In the genomic region with DNA sequence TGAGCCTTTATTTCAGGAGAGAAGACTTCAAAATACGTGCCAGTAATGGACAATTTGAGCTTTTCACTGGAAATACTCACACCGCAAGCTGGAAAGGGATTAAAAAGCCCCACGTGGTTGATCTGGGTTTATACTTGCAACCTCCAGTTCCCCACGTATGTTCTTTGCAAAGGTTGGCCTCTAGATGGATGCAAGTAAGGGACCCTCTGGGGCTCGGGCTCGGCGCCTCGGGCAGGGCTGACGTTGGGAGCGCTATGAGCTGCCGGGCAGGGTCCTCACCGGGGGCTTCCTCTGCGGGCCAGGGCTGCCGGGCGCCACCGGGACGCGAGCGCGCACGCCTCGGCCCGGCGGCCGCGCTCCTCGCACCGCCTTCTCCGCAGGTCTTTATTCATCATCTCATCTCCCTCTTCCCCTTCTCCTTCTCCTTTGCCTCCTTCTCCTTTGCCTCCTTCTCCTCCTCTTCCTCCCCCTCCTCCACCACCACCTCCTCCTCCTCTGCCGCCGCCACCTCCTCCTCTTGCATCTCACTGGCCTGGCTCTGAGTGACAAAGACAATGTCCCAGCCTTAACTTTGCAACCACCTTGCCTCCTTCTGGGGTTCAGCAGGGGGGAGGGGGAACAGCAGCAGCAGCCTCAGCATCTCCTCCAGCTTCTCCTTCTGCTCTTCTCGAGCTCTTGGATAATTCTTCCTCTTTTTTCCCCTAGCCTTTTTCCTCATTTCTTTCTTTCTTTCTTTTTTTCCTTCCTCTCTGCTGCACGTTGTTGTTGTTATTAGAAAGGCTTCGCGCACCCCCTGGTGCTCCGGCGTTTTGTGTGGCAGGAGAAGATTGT, we compare ENCODE assay signal across 8 cellular contexts. TPM values are rescaled to one million over a fixed set of nuclear protein-coding genes. Genes with fewer than 3 reads are reported as not detected.
DNase-seq lines count a peak whose midpoint lies in the region; ATAC-seq, FAIRE-seq and TF ChIP-seq lines count a peak whose summit lies in the region.

No MANE protein-coding gene starts in this region.

- POLR2A ChIA-PET in WTC11 (lab: Charles Lee) = interaction anchor here (1.1 kb wide), 1 partner anchor 8 kb away, joined by 5 read pairs; no protein-coding TSS in a partner anchor

- TF ChIP-seq POLR2A in ovary (IDR thresholded peaks at IDR 0.05) (no peak), GM12892 (IDR thresholded peaks at IDR 0.05; ENCODE audit: low read depth, low read length) (no peak)

- CTCF ChIA-PET in WTC11 (lab: Charles Lee) = interaction anchor here (1.7 kb wide), 1 partner anchor 16 kb away, joined by 4 read pairs; no protein-coding TSS in a partner anchor

- TF ChIP-seq CTCF in WTC11 (IDR thresholded peaks at IDR 0.05) (no peak), ovary (IDR thresholded peaks at IDR 0.05) (no peak)

- H3K4me1 Mint-ChIP-seq in WTC11 = peaks cover 45% of the 10 kb centered on the region

- ATAC-seq in WTC11 = peak; percentile 15
- no peak for ATAC-seq in GM19324 (IDR thresholded peaks at IDR 0.05; ENCODE audit: low FRiP score, unreplicated experiment)

- H3K36me3 ChIP-seq in HUES6 (ENCODE audit: control insufficient read depth, insufficient read depth, low read length) = peaks cover 4% of the 10 kb centered on the region; the same call in 1 of the 2 replicates
- H3K36me3 ChIP-seq in ovary = no peaks in the 10 kb centered on the region

- H3K27me3 ChIP-seq in HUES6 (ENCODE audit: control insufficient read depth, insufficient read depth, low read length) (peaks cover 4% of the 10 kb centered on the region; the same call in 1 of the 2 replicates), ovary (no peaks in the 10 kb centered on the region)

- WGBS in ovary, 3 donors = 0 to 1% (median 0%) methylated on average over 37 of the region's 37 CpGs

- no peaks in the 10 kb centered on the region for H3K27me3 Mint-ChIP-seq in WTC11 (ENCODE audit: low read depth)

- TF ChIP-seq EP300 in ovary (IDR thresholded peaks at IDR 0.05) = no peak

- peak overlapping the region; percentile 99 for H3K4me3 Mint-ChIP-seq in WTC11

- H3K9me3 Mint-ChIP-seq in WTC11 = peaks cover 3% of the 10 kb centered on the region; the same call in 1 of the 2 replicates

- DNase-seq in COLO829 (ENCODE audit: low spot score) = peak; percentile 45
- DNase-seq in WTC11 (ENCODE audit: low spot score) = peak; percentile 59
- peak in 41 of 42 donors; percentile 21 to 73 (median 49) for DNase-seq in head of caudate nucleus
- DNase-seq in ovary = peak; percentile 52 to 64 (median 58)
- no peak for DNase-seq in GM12892 (ENCODE audit: insufficient read length)
- DNase-seq in NCI-H1048 (lab: John Stamatoyannopoulos, UW) = no peak

- no peaks in the 10 kb centered on the region for H3K9me3 ChIP-seq in HUES6 (ENCODE audit: control insufficient read depth, insufficient read depth, low read depth, low read length)
- no peaks in the 10 kb centered on the region for H3K9me3 ChIP-seq in ovary

- peak overlapping the region; percentile 90 for H3K4me3 ChIP-seq in HUES6 (ENCODE audit: low read depth, low read length)
- peak overlapping the region; percentile 58 for H3K4me3 ChIP-seq in ovary

- peak overlapping the region; percentile 98 for H3K27ac Mint-ChIP-seq in WTC11

- H3K4me1 ChIP-seq in HUES6 (ENCODE audit: control insufficient read depth, insufficient read depth, low read length) (peaks cover 36% of the 10 kb centered on the region), ovary (ENCODE audit: insufficient read depth) (peaks cover 3% of the 10 kb centered on the region)

- peak overlapping the region; percentile 97 for H3K9ac ChIP-seq in HUES6 (ENCODE audit: low read length)

- no peak for FAIRE-seq in GM12892 (lab: Jason Lieb, UNC)

- peak overlapping the region; percentile 92 for H3K27ac ChIP-seq in HUES6 (ENCODE audit: low read depth, low read length)
- H3K27ac ChIP-seq in ovary = peak overlapping the region; percentile 24 to 93

- peaks cover 20% of the 10 kb centered on the region for H3K36me3 Mint-ChIP-seq in WTC11

- intact Hi-C loops in head of caudate nucleus (cut with DNase I) = loop anchor here (10.0 kb wide), 1 partner anchor 578 kb away; no protein-coding TSS in a partner anchor
- intact Hi-C loops in ovary (cut with DNase I) = loop anchor here in 3 of 4 donors (5.0 to 10.0 kb wide), 4 partner anchors 60 to 775 kb away; no protein-coding TSS in a partner anchor

TF ChIP-seq in WTC11, 78 proteins besides CTCF, POLR2A, EP300 and RAD21 (continues in another document):
- no peak for TF ChIP-seq ZNF281 (CRISPR knock-in tag; IDR thresholded peaks at IDR 0.05)
- TF ChIP-seq, protein P1, sequence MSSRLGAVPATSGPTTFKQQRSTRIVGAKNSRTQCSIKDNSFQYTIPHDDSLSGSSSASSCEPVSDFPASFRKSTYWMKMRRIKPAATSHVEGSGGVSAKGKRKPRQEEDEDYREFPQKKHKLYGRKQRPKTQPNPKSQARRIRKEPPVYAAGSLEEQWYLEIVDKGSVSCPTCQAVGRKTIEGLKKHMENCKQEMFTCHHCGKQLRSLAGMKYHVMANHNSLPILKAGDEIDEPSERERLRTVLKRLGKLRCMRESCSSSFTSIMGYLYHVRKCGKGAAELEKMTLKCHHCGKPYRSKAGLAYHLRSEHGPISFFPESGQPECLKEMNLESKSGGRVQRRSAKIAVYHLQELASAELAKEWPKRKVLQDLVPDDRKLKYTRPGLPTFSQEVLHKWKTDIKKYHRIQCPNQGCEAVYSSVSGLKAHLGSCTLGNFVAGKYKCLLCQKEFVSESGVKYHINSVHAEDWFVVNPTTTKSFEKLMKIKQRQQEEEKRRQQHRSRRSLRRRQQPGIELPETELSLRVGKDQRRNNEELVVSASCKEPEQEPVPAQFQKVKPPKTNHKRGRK (CRISPR knock-in tag; IDR thresholded peaks at IDR 0.05; ENCODE audit: borderline replicate concordance) = peak; percentile 76; the same call in 1 of the 2 replicates
- TF ChIP-seq TEAD1 (CRISPR knock-in tag; IDR thresholded peaks at IDR 0.05) = peak; percentile 58; the same call in 1 of the 2 replicates
- 0 out of 2 replicates have a peak, but pooled peaks have one; percentile 41 for TF ChIP-seq KAT7 (CRISPR knock-in tag; IDR thresholded peaks at IDR 0.05; ENCODE audit: borderline replicate concordance)
- 0 out of 2 replicates have a peak, but pooled peaks have one; percentile 37 for TF ChIP-seq TP53 (CRISPR knock-in tag; IDR thresholded peaks at IDR 0.05)
- TF ChIP-seq ATF6 (CRISPR knock-in tag; IDR thresholded peaks at IDR 0.05) = no peak
- 0 out of 2 replicates have a peak, but pooled peaks have one; percentile 18 for TF ChIP-seq MYBL2 (CRISPR knock-in tag; IDR thresholded peaks at IDR 0.05)
- TF ChIP-seq ZNF396 (CRISPR knock-in tag; IDR thresholded peaks at IDR 0.05; ENCODE audit: borderline replicate concordance) = no peak
- 0 out of 2 replicates have a peak, but pooled peaks have one; percentile 17 for TF ChIP-seq NFE2L1 (CRISPR knock-in tag; IDR thresholded peaks at IDR 0.05)
- TF ChIP-seq, protein P2, sequence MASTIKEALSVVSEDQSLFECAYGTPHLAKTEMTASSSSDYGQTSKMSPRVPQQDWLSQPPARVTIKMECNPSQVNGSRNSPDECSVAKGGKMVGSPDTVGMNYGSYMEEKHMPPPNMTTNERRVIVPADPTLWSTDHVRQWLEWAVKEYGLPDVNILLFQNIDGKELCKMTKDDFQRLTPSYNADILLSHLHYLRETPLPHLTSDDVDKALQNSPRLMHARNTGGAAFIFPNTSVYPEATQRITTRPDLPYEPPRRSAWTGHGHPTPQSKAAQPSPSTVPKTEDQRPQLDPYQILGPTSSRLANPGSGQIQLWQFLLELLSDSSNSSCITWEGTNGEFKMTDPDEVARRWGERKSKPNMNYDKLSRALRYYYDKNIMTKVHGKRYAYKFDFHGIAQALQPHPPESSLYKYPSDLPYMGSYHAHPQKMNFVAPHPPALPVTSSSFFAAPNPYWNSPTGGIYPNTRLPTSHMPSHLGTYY (CRISPR knock-in tag; IDR thresholded peaks at IDR 0.05) = no peak
- TF ChIP-seq FOXP1 (CRISPR knock-in tag; IDR thresholded peaks at IDR 0.05; ENCODE audit: borderline replicate concordance) = 0 out of 2 replicates have a peak, but pooled peaks have one; percentile 28
- TF ChIP-seq SOX15 (CRISPR knock-in tag; IDR thresholded peaks at IDR 0.05) = no peak

RNA-seq across cellular contexts. Expression of gene ZNF462, which starts 0.6 kb away (rescaled TPM):
- total RNA-seq in WTC11 (2021) (101 to 121 TPM (median 103 TPM) in 3 replicates), ovary (10 to 100 TPM; 22.1 to 87.6 (median 54.4) TPM)
- polyA plus RNA-seq in ovary = 1 to 10 TPM; 5.8 to 7.4 TPM
- polyA plus RNA-seq in GM12892 (2012; ENCODE audit: missing spikeins) = 0.42 TPM

Comparison
In these comparisons a context has a peak if more than half of its experiments do, and no peak if none do; other contexts are left out.
1. DNase-seq: peak in COLO829 (single experiment), WTC11 (single experiment), head of caudate nucleus (41 of 42) and ovary (5 of 5); none in GM12892 (single experiment) and NCI-H1048 (single experiment).